17 cellular contexts compared by ENCODE assay signal in the genomic region with DNA sequence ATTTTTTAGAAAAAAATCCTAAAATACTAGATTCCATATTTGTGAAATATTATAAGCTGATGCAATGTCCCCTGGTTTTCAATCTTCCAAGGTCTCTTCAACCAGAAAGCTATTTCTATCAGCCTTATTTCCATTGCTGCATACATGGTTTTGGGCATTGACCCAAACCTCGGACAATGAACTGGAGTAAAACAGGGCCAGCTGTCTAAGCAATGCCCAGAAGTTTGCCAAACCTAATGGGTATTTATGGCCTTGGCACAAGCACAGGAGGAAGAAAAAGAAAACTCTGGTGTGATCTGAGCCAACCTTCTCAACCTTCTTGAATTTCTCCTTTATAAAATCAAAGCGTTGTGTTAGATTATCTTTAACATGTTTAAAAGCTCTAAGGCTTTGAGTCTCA.
"Had no signal": no experiment of that assay in that cellular context is flagged by ENCODE, and none has a peak within 500 bp of the region (broad histone marks: within the 10 kb centered on the region; RNA-seq: fewer than 3 reads in every experiment).

No MANE protein-coding gene starts in this region.

- H3K27ac ChIP-seq: gastrocnemius medialis, parathyroid adenoma, skin epidermis, suprapubic skin had no signal

- H3K9me3 ChIP-seq: gastrocnemius medialis, suprapubic skin had no signal

- H3K27me3 ChIP-seq: gastrocnemius medialis, suprapubic skin had no signal

- H3K36me3 ChIP-seq: gastrocnemius medialis, suprapubic skin had no signal

- H3K4me3 ChIP-seq: gastrocnemius medialis, lung, skin epidermis, suprapubic skin had no signal

- H3K9ac ChIP-seq: parathyroid adenoma had no signal

- H2AFZ ChIP-seq: parathyroid adenoma had no signal

- ATAC-seq: activated CD8-positive, alpha-beta T cell treated with anti-CD3 and anti-CD28 coated beads, Interleukin-2, amount 10 ng/mL, durations not matched to agents 7 days and 5 days; gastrocnemius medialis had no signal

- H3K4me1 ChIP-seq: gastrocnemius medialis, parathyroid adenoma, suprapubic skin had no signal

- DNase-seq: activated CD4-positive, alpha-beta T cell treated with anti-CD3 and anti-CD28 coated beads, Interleukin-2, amount 10 ng/mL, durations not matched to agents 24 days and 14 days; activated CD4-positive, CD25-positive, alpha-beta regulatory T cell; activated CD8-positive, alpha-beta memory T cell treated with anti-CD3 and anti-CD28 coated beads, Interleukin-2, amount 50 U/mL, for 4 hours; activated CD8-positive, alpha-beta T cell treated with anti-CD3 and anti-CD28 coated beads, Interleukin-2, amount 10 ng/mL, durations not matched to agents 7 days and 5 days; activated effector memory CD4-positive, alpha-beta T cell treated with anti-CD3 and anti-CD28 coated beads, Interleukin-2, amount 50 U/mL, for 16 hours; activated T-cell treated with anti-CD3 and anti-CD28 coated beads, Interleukin-2, amount 50 U/mL, for 48 hours; effector CD8-positive, alpha-beta T cell; gastrocnemius medialis; naive B cell; retina; stimulated activated CD4-positive, alpha-beta T cell treated with anti-CD3 and anti-CD28 coated beads, Interleukin-15, amount 100 ng/mL, for 24 hours; stimulated activated CD4-positive, alpha-beta T cell treated with anti-CD3 and anti-CD28 coated beads, Interleukin-4, amount 100 ng/mL, for 1 hour; stimulated activated naive CD4-positive, alpha-beta T cell treated with Interleukin-2 at 50 U/mL for 16 hours had no signal

- H3K79me2 ChIP-seq: parathyroid adenoma had no signal
